3 cellular contexts compared by ENCODE assay signal in genomic region chr10:123146013-123146891, GRCh38.
TF ChIP-seq lines count a peak whose summit lies in the region.

No MANE protein-coding gene starts in this region.

TF ChIP-seq in SK-N-SH, 30 proteins besides CTCF, POLR2A, EP300 and RAD21 (continued from another document):
- no peak for TF ChIP-seq ZBTB33 (IDR thresholded peaks at IDR 0.05; ENCODE audit: borderline replicate concordance, low read depth)

TF ChIP-seq in SK-N-SH treated with all-trans-retinoic acid at 6 μM for 48 hours, 23 proteins besides CTCF, POLR2A, EP300 and RAD21 (continued from another document):
- TF ChIP-seq CSRNP3 (CRISPR knock-in tag; IDR thresholded peaks at IDR 0.05): no peak
- TF ChIP-seq SNAI2 (CRISPR knock-in tag; IDR thresholded peaks at IDR 0.05): no peak
- TF ChIP-seq PATZ1 (CRISPR knock-in tag; IDR thresholded peaks at IDR 0.05; ENCODE audit: borderline replicate concordance): no peak
- no peak for TF ChIP-seq OSR1 (CRISPR knock-in tag; IDR thresholded peaks at IDR 0.05)
- TF ChIP-seq ZNF70 (CRISPR knock-in tag; IDR thresholded peaks at IDR 0.05): no peak
- TF ChIP-seq GLIS3 (CRISPR knock-in tag; IDR thresholded peaks at IDR 0.05): no peak
- TF ChIP-seq POU6F1 (CRISPR knock-in tag; IDR thresholded peaks at IDR 0.05; ENCODE audit: borderline replicate concordance, low read depth): no peak
- TF ChIP-seq PPARA (CRISPR knock-in tag; IDR thresholded peaks at IDR 0.05; ENCODE audit: borderline replicate concordance): no peak
- no peak for TF ChIP-seq TCF4 (CRISPR knock-in tag; IDR thresholded peaks at IDR 0.05; ENCODE audit: borderline replicate concordance)
- no peak for TF ChIP-seq CREB5 (CRISPR knock-in tag; IDR thresholded peaks at IDR 0.05; ENCODE audit: low read depth)
- TF ChIP-seq ISL1 (CRISPR knock-in tag; IDR thresholded peaks at IDR 0.05): no peak
- no peak for TF ChIP-seq TSHZ2 (CRISPR knock-in tag; IDR thresholded peaks at IDR 0.05)
- no peak for TF ChIP-seq ZNF8 (CRISPR knock-in tag; IDR thresholded peaks at IDR 0.05)
- TF ChIP-seq ZFP30 (CRISPR knock-in tag; IDR thresholded peaks at IDR 0.05): no peak
- no peak for TF ChIP-seq BACH2 (CRISPR knock-in tag; IDR thresholded peaks at IDR 0.05; ENCODE audit: borderline replicate concordance)
- no peak for TF ChIP-seq ARNTL (CRISPR knock-in tag; IDR thresholded peaks at IDR 0.05; ENCODE audit: borderline replicate concordance, low read depth)

TF ChIP-seq in neural cell, 6 proteins besides CTCF, POLR2A, EP300 and RAD21 (continued from another document):
- no peak for TF ChIP-seq REST (IDR thresholded peaks at IDR 0.05; ENCODE audit: borderline replicate concordance)
